Comparison of ENCODE assay signal across 25 cellular contexts in the genomic region with DNA sequence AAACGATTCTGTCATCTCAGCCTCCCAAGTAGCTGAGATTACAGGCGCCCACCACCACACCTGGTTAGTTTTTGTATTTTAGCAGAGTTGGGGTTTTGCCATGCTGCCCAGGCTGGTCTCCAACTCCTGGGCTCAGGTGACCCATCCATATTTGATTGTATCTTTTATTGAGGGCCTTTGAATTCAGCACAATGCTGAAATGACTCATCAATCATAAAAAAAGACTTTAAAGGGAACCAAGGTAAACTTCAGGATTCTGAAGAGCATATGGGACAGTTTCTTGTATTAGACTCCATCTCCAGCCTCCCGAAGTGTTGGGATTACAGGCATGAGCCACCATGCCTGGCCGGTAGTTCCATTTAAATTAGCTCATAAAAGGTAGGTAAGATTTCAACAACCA.
"Had no signal": no experiment of that assay in that cellular context is flagged by ENCODE, and none has a peak within 500 bp of the region (broad histone marks: within the 10 kb centered on the region; RNA-seq: fewer than 3 reads in every experiment).

No MANE protein-coding gene starts in this region.

- H3K9me3 Mint-ChIP-seq: dendritic cell treated with granulocyte-macrophage colony-stimulating factor and Interleukin-4, amounts not matched to agents 40 ng/mL and 50 ng/mL, for 4 days; effector memory CD8-positive, alpha-beta T cell had no signal

- H3K4me2 ChIP-seq: hepatocyte had no signal

- H3K4me1 ChIP-seq: colonic mucosa, esophagus muscularis mucosa, foreskin keratinocyte, gastrocnemius medialis, gastroesophageal sphincter, heart left ventricle, heart right ventricle had no signal

- H3K4me3 Mint-ChIP-seq: dendritic cell treated with granulocyte-macrophage colony-stimulating factor and Interleukin-4, amounts not matched to agents 40 ng/mL and 50 ng/mL, for 4 days; effector memory CD8-positive, alpha-beta T cell had no signal

- H2AFZ ChIP-seq: hepatocyte had no signal

- H3K27ac ChIP-seq: colonic mucosa, coronary artery, dorsolateral prefrontal cortex, epithelial cell of prostate, esophagus muscularis mucosa, esophagus squamous epithelium, foreskin keratinocyte, gastrocnemius medialis, gastroesophageal sphincter, heart left ventricle, heart right ventricle, hepatocyte had no signal

- H3K9me3 ChIP-seq: colonic mucosa, esophagus muscularis mucosa, esophagus squamous epithelium, gastrocnemius medialis, gastroesophageal sphincter, heart left ventricle, heart right ventricle had no signal

- H3K27ac Mint-ChIP-seq: dendritic cell treated with granulocyte-macrophage colony-stimulating factor and Interleukin-4, amounts not matched to agents 40 ng/mL and 50 ng/mL, for 4 days; effector memory CD8-positive, alpha-beta T cell had no signal

- H3K27me3 ChIP-seq: colonic mucosa, foreskin keratinocyte, hepatocyte had no signal

- H3K36me3 ChIP-seq: colonic mucosa, esophagus muscularis mucosa, esophagus squamous epithelium, gastrocnemius medialis, gastroesophageal sphincter, heart left ventricle, heart right ventricle had no signal

- H3K79me2 ChIP-seq: hepatocyte had no signal

- ATAC-seq: effector memory CD8-positive, alpha-beta T cell; esophagus mucosa; foreskin keratinocyte; gastrocnemius medialis; gastroesophageal sphincter; heart left ventricle; heart right ventricle had no signal

- H3K4me3 ChIP-seq: colonic mucosa, coronary artery, dorsolateral prefrontal cortex, esophagus muscularis mucosa, esophagus squamous epithelium, gastrocnemius medialis, gastroesophageal sphincter, heart left ventricle, heart right ventricle, hepatocyte had no signal

- DNase-seq: colonic mucosa; cortex of kidney; dermis blood vessel endothelial cell; dorsolateral prefrontal cortex; effector CD4-positive, alpha-beta T cell; effector CD8-positive, alpha-beta T cell; effector memory CD4-positive, alpha-beta T cell; effector memory CD8-positive, alpha-beta T cell; erythroblast; esophagus squamous epithelium; foreskin fibroblast; foreskin keratinocyte; foreskin melanocyte; gastrocnemius medialis; glutamatergic neuron; head of caudate nucleus; heart left ventricle; heart right ventricle had no signal
